ENCODE assay signal across 1 cellular context in genomic region chrX:154797006-154797405, GRCh38.
TF ChIP-seq lines count a peak whose summit lies in the region.

No MANE protein-coding gene starts in this region.

TF ChIP-seq in K562, 482 proteins besides CTCF, POLR2A, EP300 and RAD21:
- peak; percentile 17; the same call in 1 of the 2 replicates for TF ChIP-seq ATF3 (IDR thresholded peaks at IDR 0.05)
- no peak for TF ChIP-seq ATF3 (CRISPR knock-in tag; conservative IDR thresholded peaks at IDR 0.05)
- no peak for TF ChIP-seq HMG20B (CRISPR knock-in tag; IDR thresholded peaks at IDR 0.05)
- TF ChIP-seq MYBL2 (IDR thresholded peaks at IDR 0.05; ENCODE audit: low read depth) = no peak
- TF ChIP-seq MYBL2 (CRISPR knock-in tag; IDR thresholded peaks at IDR 0.05; ENCODE audit: borderline replicate concordance) = no peak
- TF ChIP-seq ELF1 (tag; IDR thresholded peaks at IDR 0.05) = no peak
- TF ChIP-seq SMARCE1 (IDR thresholded peaks at IDR 0.05) = 0 out of 2 replicates have a peak, but pooled peaks have one; percentile 12
- TF ChIP-seq TRIM25 (IDR thresholded peaks at IDR 0.05; ENCODE audit: borderline replicate concordance) = no peak
- TF ChIP-seq TEAD4 (IDR thresholded peaks at IDR 0.05; ENCODE audit: low read length) = peak; percentile 43
- no peak for TF ChIP-seq TEAD4 (CRISPR knock-in tag; IDR thresholded peaks at IDR 0.05; ENCODE audit: borderline replicate concordance)
- no peak for TF ChIP-seq ZBTB40 (IDR thresholded peaks at IDR 0.05)
- no peak for TF ChIP-seq ZBTB40 (CRISPR knock-in tag; IDR thresholded peaks at IDR 0.05)
- no peak for TF ChIP-seq NFRKB (IDR thresholded peaks at IDR 0.05; ENCODE audit: low read depth)
- no peak for TF ChIP-seq NONO (IDR thresholded peaks at IDR 0.05; ENCODE audit: low read depth in 2 of 2, low read length in 1 of 2)
TF ChIP-seq in K562: peak in this region for 3.
